In the genomic region with DNA sequence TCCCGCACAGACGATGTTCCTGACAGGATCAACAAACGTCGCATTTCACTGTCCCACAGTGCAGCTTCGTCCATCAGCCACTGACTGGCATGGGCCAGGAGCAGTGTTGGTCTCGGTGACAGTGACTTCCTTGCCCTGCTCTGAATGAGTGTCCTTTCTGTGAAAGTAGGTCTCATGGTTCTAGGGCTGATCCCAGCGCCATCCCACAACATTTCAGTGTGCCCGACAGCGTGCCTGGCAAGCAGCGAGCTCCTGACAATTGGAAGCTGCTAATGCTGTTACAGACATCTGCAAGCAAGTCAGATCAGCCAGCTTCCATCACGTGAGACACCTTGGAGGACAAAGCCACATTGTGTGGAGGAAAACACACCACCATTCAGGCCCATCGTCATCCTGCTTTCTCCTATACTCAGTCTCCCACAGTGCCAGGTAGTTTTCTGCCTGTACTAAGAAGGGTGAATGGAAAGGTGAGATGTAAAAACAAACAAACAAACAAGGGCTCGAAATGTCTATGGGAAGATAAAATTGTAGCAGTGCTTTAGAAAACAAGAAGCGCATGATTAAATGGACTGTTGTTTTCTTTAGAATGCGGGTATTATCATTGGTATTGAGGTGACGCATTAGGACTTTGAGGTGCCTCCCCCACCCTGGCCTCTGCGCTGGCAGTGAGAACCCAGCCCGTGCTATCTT, we compare ENCODE assay signal across 11 cellular contexts. TPM values are rescaled to one million over a fixed set of nuclear protein-coding genes. Genes with fewer than 3 reads are reported as not detected.
DNase-seq lines count a peak whose midpoint lies in the region; ATAC-seq and TF ChIP-seq lines count a peak whose summit lies in the region.
"Had no signal": no experiment of that assay in that cellular context is flagged by ENCODE, and none has a peak within 500 bp of the region (broad histone marks: within the 10 kb centered on the region; RNA-seq: fewer than 3 reads in every experiment).

No MANE protein-coding gene starts in this region.

- H3K36me3 Mint-ChIP-seq in chondrocyte (ENCODE audit: low read depth): peaks cover 3% of the 10 kb centered on the region
- H3K36me3 Mint-ChIP-seq in activated T-helper 2 cell treated with anti-CD3 and anti-CD28 coated beads, Interferon-gamma antibody, Interleukin-2, Interleukin-4, amounts not matched to agents 10 μg/mL and 5 μg/mL and 100 μg/mL, durations not matched to agents 14 hours and 24 hours and 36 hours (ENCODE audit: low read depth): peaks cover 5% of the 10 kb centered on the region

- H3K9me3 ChIP-seq in right lobe of liver (no peaks in the 10 kb centered on the region), testis (no peaks in the 10 kb centered on the region)

- H3K4me1 ChIP-seq in right lobe of liver (peaks cover 0 to 7% (median 3%) of the 10 kb centered on the region in 4 donors), testis (peaks cover 35% of the 10 kb centered on the region)

- H3K4me3 ChIP-seq in right lobe of liver: no peak overlapping the region
- no peak overlapping the region for H3K4me3 ChIP-seq in testis

- no peaks in the 10 kb centered on the region for H3K27me3 ChIP-seq in right lobe of liver
- H3K27me3 ChIP-seq in testis: no peaks in the 10 kb centered on the region

- H3K27ac ChIP-seq in right lobe of liver (peak overlapping the region; percentile 18 to 63 (median 19)), testis (peak overlapping the region; percentile 76 to 91)

- peaks cover 41% of the 10 kb centered on the region for H3K4me1 Mint-ChIP-seq in chondrocyte (ENCODE audit: low read depth)
- no peaks in the 10 kb centered on the region for H3K4me1 Mint-ChIP-seq in activated T-helper 2 cell treated with anti-CD3 and anti-CD28 coated beads, Interferon-gamma antibody, Interleukin-2, Interleukin-4, amounts not matched to agents 10 μg/mL and 5 μg/mL and 100 μg/mL, durations not matched to agents 14 hours and 24 hours and 36 hours (ENCODE audit: low read depth)
- H3K4me1 Mint-ChIP-seq: activated CD8-positive, alpha-beta memory T cell treated with anti-CD3 and anti-CD28 coated beads, Interleukin-2, amount 10 ng/mL, durations not matched to agents 7 days and 5 days had no signal

- DNase-seq in NCI-H2196 treated with DMSO at 0.1 percent for 48 hours (lab: John Stamatoyannopoulos, UW; ENCODE audit: unreplicated experiment) (peak; percentile 37), chondrocyte (ENCODE audit: low spot score) (no peak), right lobe of liver (peak in 1 of 3 donors; percentile 63), testis (peak; percentile 82)
- DNase-seq in stimulated activated CD4-positive, alpha-beta T cell treated with anti-CD3 and anti-CD28 coated beads, Interleukin-1b, Interleukin-23, amount 100 ng/mL, for 48 hours: no peak
- DNase-seq in activated CD4-positive, alpha-beta T cell treated with anti-CD3 and anti-CD28 coated beads, Interleukin-2, amount 50 U/mL, for 4 hours: no peak
- DNase-seq in activated T-helper 2 cell treated with anti-CD3 and anti-CD28 coated beads, Interferon-gamma antibody, Interleukin-2, Interleukin-4, amounts not matched to agents 10 μg/mL and 5 μg/mL and 100 μg/mL, durations not matched to agents 14 hours and 24 hours and 36 hours (ENCODE audit: low spot score): no peak
- DNase-seq: activated CD8-positive, alpha-beta memory T cell treated with anti-CD3 and anti-CD28 coated beads, Interleukin-2, amount 10 ng/mL, durations not matched to agents 7 days and 5 days; NCI-H2029 treated with DMSO at 0.1 percent for 48 hours; stimulated activated CD4-positive, alpha-beta T cell treated with anti-CD3 and anti-CD28 coated beads, Interleukin-2, amount 100 ng/mL, for 24 hours had no signal

- 25% methylated on average over 14 of the region's 18 CpGs for WGBS in right lobe of liver (ENCODE audit: insufficient coverage, low coverage, low lambda C conversion rate, missing lambda C conversion rate)
- 35 to 40% methylated on average over 14 to 18 of the region's 18 CpGs for WGBS in testis, 2 donors

- no peaks in the 10 kb centered on the region for H3K36me3 ChIP-seq in right lobe of liver
- H3K36me3 ChIP-seq in testis (ENCODE audit: low read depth, missing control alignments): no peaks in the 10 kb centered on the region

- H3K27me3 Mint-ChIP-seq in chondrocyte (ENCODE audit: low read depth): no peaks in the 10 kb centered on the region
- no peaks in the 10 kb centered on the region for H3K27me3 Mint-ChIP-seq in activated T-helper 2 cell treated with anti-CD3 and anti-CD28 coated beads, Interferon-gamma antibody, Interleukin-2, Interleukin-4, amounts not matched to agents 10 μg/mL and 5 μg/mL and 100 μg/mL, durations not matched to agents 14 hours and 24 hours and 36 hours (ENCODE audit: low read depth)
- H3K27me3 Mint-ChIP-seq: activated CD8-positive, alpha-beta memory T cell treated with anti-CD3 and anti-CD28 coated beads, Interleukin-2, amount 10 ng/mL, durations not matched to agents 7 days and 5 days had no signal

- H3K4me3 Mint-ChIP-seq in chondrocyte (ENCODE audit: unreplicated experiment): no peak overlapping the region
- H3K4me3 Mint-ChIP-seq in activated T-helper 2 cell treated with anti-CD3 and anti-CD28 coated beads, Interferon-gamma antibody, Interleukin-2, Interleukin-4, amounts not matched to agents 10 μg/mL and 5 μg/mL and 100 μg/mL, durations not matched to agents 14 hours and 24 hours and 36 hours (ENCODE audit: low read depth): no peak overlapping the region
- H3K4me3 Mint-ChIP-seq: activated CD8-positive, alpha-beta memory T cell treated with anti-CD3 and anti-CD28 coated beads, Interleukin-2, amount 10 ng/mL, durations not matched to agents 7 days and 5 days had no signal

- TF ChIP-seq CTCF in chondrocyte (IDR thresholded peaks at IDR 0.05): no peak
- TF ChIP-seq CTCF in right lobe of liver (IDR thresholded peaks at IDR 0.05): no peak
- TF ChIP-seq CTCF in testis (IDR thresholded peaks at IDR 0.05): no peak

- ATAC-seq in right lobe of liver (peak; percentile 1 to 11 (median 8)), GM18520 (IDR thresholded peaks at IDR 0.05; ENCODE audit: unreplicated experiment) (no peak)
- ATAC-seq: activated CD8-positive, alpha-beta memory T cell treated with anti-CD3 and anti-CD28 coated beads, Interleukin-2, amount 10 ng/mL, durations not matched to agents 7 days and 5 days had no signal

- TF ChIP-seq POLR2A in right lobe of liver (IDR thresholded peaks at IDR 0.05) (no peak), testis (IDR thresholded peaks at IDR 0.05) (no peak)

- intact Hi-C loops in right lobe of liver (cut with DNase I): no loop called here
- intact Hi-C loops in testis (cut with DNase I; ENCODE audit: low total_unique reads): no loop called here
- intact Hi-C loops in activated T-helper 2 cell treated with anti-CD3 and anti-CD28 coated beads, Interferon-gamma antibody, Interleukin-2, Interleukin-4, amounts not matched to agents 10 μg/mL and 5 μg/mL and 100 μg/mL, durations not matched to agents 14 hours and 24 hours and 36 hours (cut with micrococcal nuclease): no loop called here

- peak overlapping the region; percentile 94 for H3K27ac Mint-ChIP-seq in chondrocyte (ENCODE audit: unreplicated experiment)
- H3K27ac Mint-ChIP-seq in activated T-helper 2 cell treated with anti-CD3 and anti-CD28 coated beads, Interferon-gamma antibody, Interleukin-2, Interleukin-4, amounts not matched to agents 10 μg/mL and 5 μg/mL and 100 μg/mL, durations not matched to agents 14 hours and 24 hours and 36 hours: no peak overlapping the region
- H3K27ac Mint-ChIP-seq: activated CD8-positive, alpha-beta memory T cell treated with anti-CD3 and anti-CD28 coated beads, Interleukin-2, amount 10 ng/mL, durations not matched to agents 7 days and 5 days had no signal

- H3K9me3 Mint-ChIP-seq in chondrocyte (ENCODE audit: low read depth): no peaks in the 10 kb centered on the region
- H3K9me3 Mint-ChIP-seq in activated T-helper 2 cell treated with anti-CD3 and anti-CD28 coated beads, Interferon-gamma antibody, Interleukin-2, Interleukin-4, amounts not matched to agents 10 μg/mL and 5 μg/mL and 100 μg/mL, durations not matched to agents 14 hours and 24 hours and 36 hours: no peaks in the 10 kb centered on the region

RNA-seq across cellular contexts. Expression of a gene that starts 21.9 kb away (rescaled TPM):
- total RNA-seq in chondrocyte (26.4 to 305 TPM (median 303 TPM) in 3 replicates), right lobe of liver (100 to 1,000 TPM; 109 to 539 (median 214) TPM), testis (10 to 100 TPM; 43.3 to 47.9 TPM)
- polyA plus RNA-seq in testis (ENCODE audit: insufficient read depth, low read depth, low replicate concordance): 27.3 TPM
- total RNA-seq in activated T-helper 2 cell treated with anti-CD3 and anti-CD28 coated beads, Interferon-gamma antibody, Interleukin-2, Interleukin-4, amounts not matched to agents 10 μg/mL and 5 μg/mL and 100 μg/mL, durations not matched to agents 14 hours and 24 hours and 36 hours: 3.1 and 3.8 TPM in 2 replicates

RNA-seq across cellular contexts. Expression of a gene that starts 42.7 kb away (rescaled TPM):
- total RNA-seq in chondrocyte (250 to 288 TPM (median 254 TPM) in 3 replicates), right lobe of liver (100 to 1,000 TPM; 144 to 218 (median 173) TPM), testis (100 to 1,000 TPM; 110 to 129 TPM)
- polyA plus RNA-seq in testis (ENCODE audit: insufficient read depth, low read depth, low replicate concordance): 281 TPM
- 498 and 514 TPM in 2 replicates for total RNA-seq in activated T-helper 2 cell treated with anti-CD3 and anti-CD28 coated beads, Interferon-gamma antibody, Interleukin-2, Interleukin-4, amounts not matched to agents 10 μg/mL and 5 μg/mL and 100 μg/mL, durations not matched to agents 14 hours and 24 hours and 36 hours

Comparison
In these comparisons a context has a peak if more than half of its experiments do, and no peak if none do; other contexts are left out.
1. DNase-seq: peak in NCI-H2196 treated with DMSO at 0.1 percent for 48 hours (single experiment) and testis (single experiment); none in chondrocyte (single experiment), stimulated activated CD4-positive, alpha-beta T cell treated with anti-CD3 and anti-CD28 coated beads, Interleukin-1b, Interleukin-23, amount 100 ng/mL, for 48 hours (single experiment), activated CD4-positive, alpha-beta T cell treated with anti-CD3 and anti-CD28 coated beads, Interleukin-2, amount 50 U/mL, for 4 hours (0 of 2) and activated T-helper 2 cell treated with anti-CD3 and anti-CD28 coated beads, Interferon-gamma antibody, Interleukin-2, Interleukin-4, amounts not matched to agents 10 μg/mL and 5 μg/mL and 100 μg/mL, durations not matched to agents 14 hours and 24 hours and 36 hours (single experiment).